Comparison of ENCODE assay signal across 1 cellular context in the genomic region with DNA sequence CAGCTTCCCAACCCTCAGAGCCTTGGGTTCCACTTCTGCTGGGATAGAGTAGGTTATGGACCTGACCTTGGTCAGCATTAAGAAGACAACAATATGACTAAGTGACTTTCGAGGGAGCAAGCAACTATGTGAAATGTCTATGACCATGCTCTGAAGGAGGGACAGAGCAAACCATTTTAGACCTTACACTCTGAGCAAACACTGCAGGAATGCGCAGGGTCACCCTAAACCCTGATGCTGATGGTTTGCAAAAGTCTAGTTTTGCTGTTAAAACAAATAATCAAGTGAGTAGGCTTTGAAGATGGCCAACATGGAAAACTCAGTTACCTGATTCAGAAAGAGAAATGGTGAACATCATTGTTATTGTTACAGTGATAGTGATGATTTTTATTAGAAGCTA.
A peak's percentile ranks its signal among the peaks of the same experiment; 100 is the strongest.
TF ChIP-seq lines count a peak whose summit lies in the region.

No MANE protein-coding gene starts in this region.

TF ChIP-seq in HepG2, 621 proteins besides CTCF, POLR2A, EP300 and RAD21 (continued from another document and continues in another):
- TF ChIP-seq, protein P1, sequence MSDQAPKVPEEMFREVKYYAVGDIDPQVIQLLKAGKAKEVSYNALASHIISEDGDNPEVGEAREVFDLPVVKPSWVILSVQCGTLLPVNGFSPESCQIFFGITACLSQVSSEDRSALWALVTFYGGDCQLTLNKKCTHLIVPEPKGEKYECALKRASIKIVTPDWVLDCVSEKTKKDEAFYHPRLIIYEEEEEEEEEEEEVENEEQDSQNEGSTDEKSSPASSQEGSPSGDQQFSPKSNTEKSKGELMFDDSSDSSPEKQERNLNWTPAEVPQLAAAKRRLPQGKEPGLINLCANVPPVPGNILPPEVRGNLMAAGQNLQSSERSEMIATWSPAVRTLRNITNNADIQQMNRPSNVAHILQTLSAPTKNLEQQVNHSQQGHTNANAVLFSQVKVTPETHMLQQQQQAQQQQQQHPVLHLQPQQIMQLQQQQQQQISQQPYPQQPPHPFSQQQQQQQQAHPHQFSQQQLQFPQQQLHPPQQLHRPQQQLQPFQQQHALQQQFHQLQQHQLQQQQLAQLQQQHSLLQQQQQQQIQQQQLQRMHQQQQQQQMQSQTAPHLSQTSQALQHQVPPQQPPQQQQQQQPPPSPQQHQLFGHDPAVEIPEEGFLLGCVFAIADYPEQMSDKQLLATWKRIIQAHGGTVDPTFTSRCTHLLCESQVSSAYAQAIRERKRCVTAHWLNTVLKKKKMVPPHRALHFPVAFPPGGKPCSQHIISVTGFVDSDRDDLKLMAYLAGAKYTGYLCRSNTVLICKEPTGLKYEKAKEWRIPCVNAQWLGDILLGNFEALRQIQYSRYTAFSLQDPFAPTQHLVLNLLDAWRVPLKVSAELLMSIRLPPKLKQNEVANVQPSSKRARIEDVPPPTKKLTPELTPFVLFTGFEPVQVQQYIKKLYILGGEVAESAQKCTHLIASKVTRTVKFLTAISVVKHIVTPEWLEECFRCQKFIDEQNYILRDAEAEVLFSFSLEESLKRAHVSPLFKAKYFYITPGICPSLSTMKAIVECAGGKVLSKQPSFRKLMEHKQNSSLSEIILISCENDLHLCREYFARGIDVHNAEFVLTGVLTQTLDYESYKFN (CRISPR knock-in tag; conservative IDR thresholded peaks at IDR 0.05) = peak; percentile 89
- TF ChIP-seq ZNF546 (CRISPR knock-in tag; conservative IDR thresholded peaks at IDR 0.05) (no peak), KAT2B (IDR thresholded peaks at IDR 0.05; ENCODE audit: borderline replicate concordance, low read depth, low read length) (no peak), ZNF34 (CRISPR knock-in tag; IDR thresholded peaks at IDR 0.05; ENCODE audit: borderline replicate concordance) (no peak), HCFC1 (IDR thresholded peaks at IDR 0.05; ENCODE audit: low read depth, low read length) (no peak), SATB2 (CRISPR knock-in tag; IDR thresholded peaks at IDR 0.05) (no peak), ZNF264 (CRISPR knock-in tag; IDR thresholded peaks at IDR 0.05) (0 out of 2 replicates have a peak, but pooled peaks have one; percentile 55), KDM1A (CRISPR knock-in tag; IDR thresholded peaks at IDR 0.05) (0 out of 2 replicates have a peak, but pooled peaks have one; percentile 45), SYNCRIP (IDR thresholded peaks at IDR 0.05; ENCODE audit: insufficient read depth, low read depth, low read length) (no peak), PRMT3 (CRISPR knock-in tag; IDR thresholded peaks at IDR 0.05; ENCODE audit: borderline replicate concordance, low read depth) (no peak), CHD2 (IDR thresholded peaks at IDR 0.05; ENCODE audit: low read depth, low read length) (no peak), ZNF232 (CRISPR knock-in tag; IDR thresholded peaks at IDR 0.05; ENCODE audit: borderline replicate concordance) (no peak), MLLT10 (CRISPR knock-in tag; IDR thresholded peaks at IDR 0.05) (no peak), ELF4 (CRISPR knock-in tag; IDR thresholded peaks at IDR 0.05; ENCODE audit: borderline replicate concordance) (no peak), ZNF441 (CRISPR knock-in tag; IDR thresholded peaks at IDR 0.05; ENCODE audit: borderline replicate concordance) (no peak), RCOR2 (CRISPR knock-in tag; IDR thresholded peaks at IDR 0.05) (peak; percentile 78; the same call in 1 of the 2 replicates), ZFAT (CRISPR knock-in tag; conservative IDR thresholded peaks at IDR 0.05) (no peak), ZNF350 (CRISPR knock-in tag; IDR thresholded peaks at IDR 0.05; ENCODE audit: borderline replicate concordance, low read depth) (no peak), FOXM1 (CRISPR knock-in tag; IDR thresholded peaks at IDR 0.05) (no peak), ZNF317 (CRISPR knock-in tag; IDR thresholded peaks at IDR 0.05) (no peak), NONO (IDR thresholded peaks at IDR 0.05) (no peak), NONO (CRISPR knock-in tag; conservative IDR thresholded peaks at IDR 0.05) (0 out of 2 replicates have a peak, but pooled peaks have one; percentile 47), RAD51 (IDR thresholded peaks at IDR 0.05; ENCODE audit: borderline replicate concordance) (no peak), TCF7 (IDR thresholded peaks at IDR 0.05; ENCODE audit: low read depth) (peak; percentile 46; the same call in 1 of the 2 replicates), ZSCAN25 (CRISPR knock-in tag; IDR thresholded peaks at IDR 0.05) (no peak), HNF4G (IDR thresholded peaks at IDR 0.05; ENCODE audit: borderline replicate concordance, low read depth, low read length) (peak; percentile 56; the same call in 1 of the 2 replicates), HNF4G (CRISPR knock-in tag; IDR thresholded peaks at IDR 0.05; ENCODE audit: borderline replicate concordance, low read depth) (no peak), NR2C2 (CRISPR knock-in tag; IDR thresholded peaks at IDR 0.05; ENCODE audit: borderline replicate concordance) (0 out of 2 replicates have a peak, but pooled peaks have one; percentile 20), TBX2 (CRISPR knock-in tag; IDR thresholded peaks at IDR 0.05; ENCODE audit: borderline replicate concordance) (no peak), TGIF2 (CRISPR knock-in tag; IDR thresholded peaks at IDR 0.05) (no peak), ZNF713 (CRISPR knock-in tag; IDR thresholded peaks at IDR 0.05) (no peak), ZNF207 (IDR thresholded peaks at IDR 0.05; ENCODE audit: borderline replicate concordance) (no peak), GABPB1 (CRISPR knock-in tag; IDR thresholded peaks at IDR 0.05) (no peak), ZSCAN21 (CRISPR knock-in tag; IDR thresholded peaks at IDR 0.05; ENCODE audit: borderline replicate concordance) (no peak)
- TF ChIP-seq, protein P2, sequence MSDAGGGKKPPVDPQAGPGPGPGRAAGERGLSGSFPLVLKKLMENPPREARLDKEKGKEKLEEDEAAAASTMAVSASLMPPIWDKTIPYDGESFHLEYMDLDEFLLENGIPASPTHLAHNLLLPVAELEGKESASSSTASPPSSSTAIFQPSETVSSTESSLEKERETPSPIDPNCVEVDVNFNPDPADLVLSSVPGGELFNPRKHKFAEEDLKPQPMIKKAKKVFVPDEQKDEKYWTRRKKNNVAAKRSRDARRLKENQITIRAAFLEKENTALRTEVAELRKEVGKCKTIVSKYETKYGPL (CRISPR knock-in tag; IDR thresholded peaks at IDR 0.05) = no peak
- TF ChIP-seq, protein P3, sequence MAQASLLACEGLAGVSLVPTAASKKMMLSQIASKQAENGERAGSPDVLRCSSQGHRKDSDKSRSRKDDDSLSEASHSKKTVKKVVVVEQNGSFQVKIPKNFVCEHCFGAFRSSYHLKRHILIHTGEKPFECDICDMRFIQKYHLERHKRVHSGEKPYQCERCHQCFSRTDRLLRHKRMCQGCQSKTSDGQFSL (CRISPR knock-in tag; IDR thresholded peaks at IDR 0.05) = no peak
- TF ChIP-seq, protein P4, sequence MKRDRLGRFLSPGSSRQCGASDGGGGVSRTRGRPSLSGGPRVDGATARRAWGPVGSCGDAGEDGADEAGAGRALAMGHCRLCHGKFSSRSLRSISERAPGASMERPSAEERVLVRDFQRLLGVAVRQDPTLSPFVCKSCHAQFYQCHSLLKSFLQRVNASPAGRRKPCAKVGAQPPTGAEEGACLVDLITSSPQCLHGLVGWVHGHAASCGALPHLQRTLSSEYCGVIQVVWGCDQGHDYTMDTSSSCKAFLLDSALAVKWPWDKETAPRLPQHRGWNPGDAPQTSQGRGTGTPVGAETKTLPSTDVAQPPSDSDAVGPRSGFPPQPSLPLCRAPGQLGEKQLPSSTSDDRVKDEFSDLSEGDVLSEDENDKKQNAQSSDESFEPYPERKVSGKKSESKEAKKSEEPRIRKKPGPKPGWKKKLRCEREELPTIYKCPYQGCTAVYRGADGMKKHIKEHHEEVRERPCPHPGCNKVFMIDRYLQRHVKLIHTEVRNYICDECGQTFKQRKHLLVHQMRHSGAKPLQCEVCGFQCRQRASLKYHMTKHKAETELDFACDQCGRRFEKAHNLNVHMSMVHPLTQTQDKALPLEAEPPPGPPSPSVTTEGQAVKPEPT (CRISPR knock-in tag; IDR thresholded peaks at IDR 0.05; ENCODE audit: low read depth) = no peak
- TF ChIP-seq, protein P5, sequence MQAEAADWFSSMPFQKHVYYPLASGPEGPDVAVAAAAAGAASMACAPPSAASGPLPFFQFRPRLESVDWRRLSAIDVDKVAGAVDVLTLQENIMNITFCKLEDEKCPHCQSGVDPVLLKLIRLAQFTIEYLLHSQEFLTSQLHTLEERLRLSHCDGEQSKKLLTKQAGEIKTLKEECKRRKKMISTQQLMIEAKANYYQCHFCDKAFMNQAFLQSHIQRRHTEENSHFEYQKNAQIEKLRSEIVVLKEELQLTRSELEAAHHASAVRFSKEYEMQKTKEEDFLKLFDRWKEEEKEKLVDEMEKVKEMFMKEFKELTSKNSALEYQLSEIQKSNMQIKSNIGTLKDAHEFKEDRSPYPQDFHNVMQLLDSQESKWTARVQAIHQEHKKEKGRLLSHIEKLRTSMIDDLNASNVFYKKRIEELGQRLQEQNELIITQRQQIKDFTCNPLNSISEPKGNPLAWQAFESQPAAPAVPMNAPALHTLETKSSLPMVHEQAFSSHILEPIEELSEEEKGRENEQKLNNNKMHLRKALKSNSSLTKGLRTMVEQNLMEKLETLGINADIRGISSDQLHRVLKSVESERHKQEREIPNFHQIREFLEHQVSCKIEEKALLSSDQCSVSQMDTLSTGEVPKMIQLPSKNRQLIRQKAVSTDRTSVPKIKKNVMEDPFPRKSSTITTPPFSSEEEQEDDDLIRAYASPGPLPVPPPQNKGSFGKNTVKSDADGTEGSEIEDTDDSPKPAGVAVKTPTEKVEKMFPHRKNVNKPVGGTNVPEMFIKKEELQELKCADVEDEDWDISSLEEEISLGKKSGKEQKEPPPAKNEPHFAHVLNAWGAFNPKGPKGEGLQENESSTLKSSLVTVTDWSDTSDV (CRISPR knock-in tag; IDR thresholded peaks at IDR 0.05) = no peak
- TF ChIP-seq, protein P6, sequence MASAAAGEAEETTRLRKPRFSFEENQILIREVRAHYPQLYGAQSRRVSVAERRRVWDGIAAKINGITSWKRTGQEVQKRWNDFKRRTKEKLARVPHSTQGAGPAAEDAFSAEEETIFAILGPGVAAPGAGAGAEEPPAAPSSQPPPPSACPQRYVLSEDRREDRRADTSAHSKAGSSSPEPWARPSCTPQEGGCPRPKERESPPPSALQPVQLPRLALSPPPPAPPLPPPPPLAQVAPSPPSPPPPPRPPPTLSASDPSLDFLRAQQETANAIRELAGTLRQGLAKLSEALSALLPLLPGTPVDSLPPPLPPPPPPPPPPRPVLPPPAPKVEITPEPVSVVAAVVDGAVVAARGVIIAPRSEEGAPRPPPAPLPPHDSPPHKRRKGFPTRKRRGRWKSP (CRISPR knock-in tag; IDR thresholded peaks at IDR 0.05) = peak; percentile 75; the same call in 1 of the 2 replicates
- TF ChIP-seq, protein P7, sequence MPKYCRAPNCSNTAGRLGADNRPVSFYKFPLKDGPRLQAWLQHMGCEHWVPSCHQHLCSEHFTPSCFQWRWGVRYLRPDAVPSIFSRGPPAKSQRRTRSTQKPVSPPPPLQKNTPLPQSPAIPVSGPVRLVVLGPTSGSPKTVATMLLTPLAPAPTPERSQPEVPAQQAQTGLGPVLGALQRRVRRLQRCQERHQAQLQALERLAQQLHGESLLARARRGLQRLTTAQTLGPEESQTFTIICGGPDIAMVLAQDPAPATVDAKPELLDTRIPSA (CRISPR knock-in tag; IDR thresholded peaks at IDR 0.05; ENCODE audit: borderline replicate concordance) = no peak
- TF ChIP-seq, protein P8, sequence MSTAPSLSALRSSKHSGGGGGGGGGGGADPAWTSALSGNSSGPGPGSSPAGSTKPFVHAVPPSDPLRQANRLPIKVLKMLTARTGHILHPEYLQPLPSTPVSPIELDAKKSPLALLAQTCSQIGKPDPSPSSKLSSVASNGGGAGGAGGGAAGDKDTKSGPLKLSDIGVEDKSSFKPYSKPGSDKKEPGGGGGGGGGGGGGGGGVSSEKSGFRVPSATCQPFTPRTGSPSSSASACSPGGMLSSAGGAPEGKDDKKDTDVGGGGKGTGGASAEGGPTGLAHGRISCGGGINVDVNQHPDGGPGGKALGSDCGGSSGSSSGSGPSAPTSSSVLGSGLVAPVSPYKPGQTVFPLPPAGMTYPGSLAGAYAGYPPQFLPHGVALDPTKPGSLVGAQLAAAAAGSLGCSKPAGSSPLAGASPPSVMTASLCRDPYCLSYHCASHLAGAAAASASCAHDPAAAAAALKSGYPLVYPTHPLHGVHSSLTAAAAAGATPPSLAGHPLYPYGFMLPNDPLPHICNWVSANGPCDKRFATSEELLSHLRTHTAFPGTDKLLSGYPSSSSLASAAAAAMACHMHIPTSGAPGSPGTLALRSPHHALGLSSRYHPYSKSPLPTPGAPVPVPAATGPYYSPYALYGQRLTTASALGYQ (CRISPR knock-in tag; IDR thresholded peaks at IDR 0.05) = 0 out of 2 replicates have a peak, but pooled peaks have one; percentile 47
- TF ChIP-seq, protein P9, sequence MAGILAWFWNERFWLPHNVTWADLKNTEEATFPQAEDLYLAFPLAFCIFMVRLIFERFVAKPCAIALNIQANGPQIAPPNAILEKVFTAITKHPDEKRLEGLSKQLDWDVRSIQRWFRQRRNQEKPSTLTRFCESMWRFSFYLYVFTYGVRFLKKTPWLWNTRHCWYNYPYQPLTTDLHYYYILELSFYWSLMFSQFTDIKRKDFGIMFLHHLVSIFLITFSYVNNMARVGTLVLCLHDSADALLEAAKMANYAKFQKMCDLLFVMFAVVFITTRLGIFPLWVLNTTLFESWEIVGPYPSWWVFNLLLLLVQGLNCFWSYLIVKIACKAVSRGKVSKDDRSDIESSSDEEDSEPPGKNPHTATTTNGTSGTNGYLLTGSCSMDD (CRISPR knock-in tag; IDR thresholded peaks at IDR 0.05) = no peak
- TF ChIP-seq, protein P10, sequence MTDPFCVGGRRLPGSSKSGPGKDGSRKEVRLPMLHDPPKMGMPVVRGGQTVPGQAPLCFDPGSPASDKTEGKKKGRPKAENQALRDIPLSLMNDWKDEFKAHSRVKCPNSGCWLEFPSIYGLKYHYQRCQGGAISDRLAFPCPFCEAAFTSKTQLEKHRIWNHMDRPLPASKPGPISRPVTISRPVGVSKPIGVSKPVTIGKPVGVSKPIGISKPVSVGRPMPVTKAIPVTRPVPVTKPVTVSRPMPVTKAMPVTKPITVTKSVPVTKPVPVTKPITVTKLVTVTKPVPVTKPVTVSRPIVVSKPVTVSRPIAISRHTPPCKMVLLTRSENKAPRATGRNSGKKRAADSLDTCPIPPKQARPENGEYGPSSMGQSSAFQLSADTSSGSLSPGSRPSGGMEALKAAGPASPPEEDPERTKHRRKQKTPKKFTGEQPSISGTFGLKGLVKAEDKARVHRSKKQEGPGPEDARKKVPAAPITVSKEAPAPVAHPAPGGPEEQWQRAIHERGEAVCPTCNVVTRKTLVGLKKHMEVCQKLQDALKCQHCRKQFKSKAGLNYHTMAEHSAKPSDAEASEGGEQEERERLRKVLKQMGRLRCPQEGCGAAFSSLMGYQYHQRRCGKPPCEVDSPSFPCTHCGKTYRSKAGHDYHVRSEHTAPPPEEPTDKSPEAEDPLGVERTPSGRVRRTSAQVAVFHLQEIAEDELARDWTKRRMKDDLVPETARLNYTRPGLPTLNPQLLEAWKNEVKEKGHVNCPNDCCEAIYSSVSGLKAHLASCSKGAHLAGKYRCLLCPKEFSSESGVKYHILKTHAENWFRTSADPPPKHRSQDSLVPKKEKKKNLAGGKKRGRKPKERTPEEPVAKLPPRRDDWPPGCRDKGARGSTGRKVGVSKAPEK (CRISPR knock-in tag; IDR thresholded peaks at IDR 0.05; ENCODE audit: borderline replicate concordance) = no peak
- TF ChIP-seq, protein P11, sequence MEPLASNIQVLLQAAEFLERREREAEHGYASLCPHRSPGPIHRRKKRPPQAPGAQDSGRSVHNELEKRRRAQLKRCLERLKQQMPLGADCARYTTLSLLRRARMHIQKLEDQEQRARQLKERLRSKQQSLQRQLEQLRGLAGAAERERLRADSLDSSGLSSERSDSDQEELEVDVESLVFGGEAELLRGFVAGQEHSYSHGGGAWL (CRISPR knock-in tag; IDR thresholded peaks at IDR 0.05) = no peak
